ENCODE assay signal across 21 cellular contexts in genomic region chr17:17892009-17892408, GRCh38. TPM values are rescaled to one million over a fixed set of nuclear protein-coding genes. Genes with fewer than 3 reads are reported as not detected.
DNase-seq lines count a peak whose midpoint lies in the region; ATAC-seq and TF ChIP-seq lines count a peak whose summit lies in the region.
"Had no signal": no experiment of that assay in that cellular context is flagged by ENCODE, and none has a peak within 500 bp of the region (broad histone marks: within the 10 kb centered on the region; RNA-seq: fewer than 3 reads in every experiment).

No MANE protein-coding gene starts in this region.

- H3K27me3 ChIP-seq in endodermal cell (ENCODE audit: control insufficient read depth, insufficient read depth, low read length, poor library complexity, severe bottlenecking), result no peaks in the 10 kb centered on the region
- H3K27me3 ChIP-seq: esophagus squamous epithelium, left lung, right atrium auricular region, testis had no signal

- TF ChIP-seq CTCF in endodermal cell (conservative IDR thresholded peaks at IDR 0.05) (no peak), GM13976 (IDR thresholded peaks at IDR 0.05; ENCODE audit: borderline replicate concordance, control extremely low read depth, extremely low read depth, insufficient read depth, missing control alignments) (no peak)

- no peak for ATAC-seq in natural killer cell treated with Interleukin-12 subunit alpha and Interleukin-12 subunit beta and Interleukin-15 and Interleukin-18, amount 100 ng/mL, for 72 hours

- peak overlapping the region; percentile 31 for H3K27ac Mint-ChIP-seq in activated T-cell treated with anti-CD3 and anti-CD28 coated beads, Interleukin-2, amount 50 U/mL, for 24 hours
- no peak overlapping the region for H3K27ac Mint-ChIP-seq in endodermal cell
- H3K27ac Mint-ChIP-seq in natural killer cell treated with Interleukin-12 subunit alpha and Interleukin-12 subunit beta and Interleukin-15 and Interleukin-18, amount 100 ng/mL, for 72 hours, result no peak overlapping the region
- H3K27ac Mint-ChIP-seq: activated CD4-positive, alpha-beta T cell treated with anti-CD3 and anti-CD28 coated beads, Interleukin-2, amount 10 ng/mL, durations not matched to agents 24 days and 14 days had no signal

- H3K36me3 ChIP-seq in endodermal cell (ENCODE audit: control insufficient read depth, insufficient read depth, low read length), result peaks cover 25% of the 10 kb centered on the region

- no peaks in the 10 kb centered on the region for H3K9me3 Mint-ChIP-seq in activated T-cell treated with anti-CD3 and anti-CD28 coated beads, Interleukin-2, amount 50 U/mL, for 24 hours
- H3K9me3 Mint-ChIP-seq in endodermal cell, result no peaks in the 10 kb centered on the region
- no peaks in the 10 kb centered on the region for H3K9me3 Mint-ChIP-seq in natural killer cell treated with Interleukin-12 subunit alpha and Interleukin-12 subunit beta and Interleukin-15 and Interleukin-18, amount 100 ng/mL, for 72 hours
- H3K9me3 Mint-ChIP-seq: activated CD4-positive, alpha-beta T cell treated with anti-CD3 and anti-CD28 coated beads, Interleukin-2, amount 10 ng/mL, durations not matched to agents 24 days and 14 days had no signal

- 68 to 81% methylated on average over 3 to 6 of the region's 6 CpGs for WGBS in endodermal cell (ENCODE audit: insufficient coverage in 1 of 2, insufficient read length in 1 of 2), 2 experiments

- peaks cover 4% of the 10 kb centered on the region for H3K4me1 ChIP-seq in endodermal cell (ENCODE audit: control insufficient read depth, insufficient read depth, low read length)

- in situ Hi-C loops in GM13976 (cut with MboI; ENCODE audit: low sequenced_read_pairs, unreplicated experiment), result no loop called here

- no peaks in the 10 kb centered on the region for H3K9me3 ChIP-seq in endodermal cell (ENCODE audit: control insufficient read depth, low read length)
- H3K9me3 ChIP-seq: esophagus squamous epithelium, left lung, right atrium auricular region, testis had no signal

- no peak overlapping the region for H3K4me3 Mint-ChIP-seq in activated T-cell treated with anti-CD3 and anti-CD28 coated beads, Interleukin-2, amount 50 U/mL, for 24 hours
- H3K4me3 Mint-ChIP-seq in endodermal cell, result no peak overlapping the region
- H3K4me3 Mint-ChIP-seq in natural killer cell treated with Interleukin-12 subunit alpha and Interleukin-12 subunit beta and Interleukin-15 and Interleukin-18, amount 100 ng/mL, for 72 hours, result no peak overlapping the region
- H3K4me3 Mint-ChIP-seq: activated CD4-positive, alpha-beta T cell treated with anti-CD3 and anti-CD28 coated beads, Interleukin-2, amount 10 ng/mL, durations not matched to agents 24 days and 14 days had no signal

- H3K27me3 Mint-ChIP-seq in activated T-cell treated with anti-CD3 and anti-CD28 coated beads, Interleukin-2, amount 50 U/mL, for 24 hours, result no peaks in the 10 kb centered on the region
- no peaks in the 10 kb centered on the region for H3K27me3 Mint-ChIP-seq in endodermal cell (ENCODE audit: insufficient read depth)
- no peaks in the 10 kb centered on the region for H3K27me3 Mint-ChIP-seq in natural killer cell treated with Interleukin-12 subunit alpha and Interleukin-12 subunit beta and Interleukin-15 and Interleukin-18, amount 100 ng/mL, for 72 hours
- H3K27me3 Mint-ChIP-seq: activated CD4-positive, alpha-beta T cell treated with anti-CD3 and anti-CD28 coated beads, Interleukin-2, amount 10 ng/mL, durations not matched to agents 24 days and 14 days had no signal

- no peak overlapping the region for H3K4me3 ChIP-seq in endodermal cell (ENCODE audit: low read length)
- H3K4me3 ChIP-seq: esophagus squamous epithelium, left lung, right atrium auricular region, testis had no signal

- H3K4me1 Mint-ChIP-seq in activated T-cell treated with anti-CD3 and anti-CD28 coated beads, Interleukin-2, amount 50 U/mL, for 24 hours (ENCODE audit: low read depth), result peaks cover 5% of the 10 kb centered on the region
- peaks cover 18% of the 10 kb centered on the region for H3K4me1 Mint-ChIP-seq in endodermal cell
- H3K4me1 Mint-ChIP-seq in natural killer cell treated with Interleukin-12 subunit alpha and Interleukin-12 subunit beta and Interleukin-15 and Interleukin-18, amount 100 ng/mL, for 72 hours (ENCODE audit: low read depth in 2 of 2), result peaks cover 0 to 4% of the 10 kb centered on the region in 2 donors

- H3K36me3 Mint-ChIP-seq in activated T-cell treated with anti-CD3 and anti-CD28 coated beads, Interleukin-2, amount 50 U/mL, for 24 hours (ENCODE audit: low read depth), result peaks cover 18% of the 10 kb centered on the region
- peaks cover 8% of the 10 kb centered on the region for H3K36me3 Mint-ChIP-seq in endodermal cell (ENCODE audit: low read depth)
- no peaks in the 10 kb centered on the region for H3K36me3 Mint-ChIP-seq in natural killer cell treated with Interleukin-12 subunit alpha and Interleukin-12 subunit beta and Interleukin-15 and Interleukin-18, amount 100 ng/mL, for 72 hours

- no peak overlapping the region for H3K9ac ChIP-seq in endodermal cell (ENCODE audit: extremely low read depth, low read length, poor library complexity, severe bottlenecking)

- DNase-seq in activated T-cell treated with anti-CD3 and anti-CD28 coated beads, Interleukin-2, amount 50 U/mL, for 24 hours, result no peak
- DNase-seq in activated T-cell treated with anti-CD3 and anti-CD28 coated beads for 4 hours (no peak), NCI-H2107 treated with DMSO at 0.1 percent for 48 hours (lab: John Stamatoyannopoulos, UW; ENCODE audit: unreplicated experiment) (peak; percentile 56), endodermal cell (peak; percentile 71), NCI-H226 (no peak), NCI-H748 treated with DMSO at 0.1 percent for 48 hours (lab: John Stamatoyannopoulos, UW) (no peak), GM13976 (ENCODE audit: low spot score) (no peak)
- no peak for DNase-seq in natural killer cell treated with Interleukin-12 subunit alpha and Interleukin-12 subunit beta and Interleukin-15 and Interleukin-18, amount 100 ng/mL, for 72 hours (ENCODE audit: low spot score)
- DNase-seq: activated CD4-positive, alpha-beta T cell treated with anti-CD3 and anti-CD28 coated beads, Interleukin-2, amount 10 ng/mL, durations not matched to agents 24 days and 14 days; activated naive CD4-positive, alpha-beta T cell; aorta; effector CD4-positive, alpha-beta T cell; esophagus squamous epithelium; Kasumi-1; left lung; NCI-H1092 treated with DMSO at 0.1 percent for 48 hours; NCI-H446; nucleus accumbens; stimulated activated CD4-positive, alpha-beta T cell treated with anti-CD3 and anti-CD28 coated beads, Interleukin-12 subunit alpha, Interleukin-12 subunit beta, amount 100 ng/mL, for 4 hours; testis had no signal

- no peak overlapping the region for H3K27ac ChIP-seq in endodermal cell (ENCODE audit: low read depth, low read length)
- H3K27ac ChIP-seq: esophagus squamous epithelium, left lung, right atrium auricular region, testis had no signal

RNA-seq across cellular contexts. Expression of gene SREBF1, which starts 55.2 kb away (rescaled TPM):
- total RNA-seq in endodermal cell, result 10 to 100 TPM; 39.0 to 58.2 TPM
- polyA plus RNA-seq in endodermal cell (2013, experiment 1 of 2), result 69.1 TPM
- 66.7 TPM for polyA plus RNA-seq in endodermal cell (2013, experiment 2 of 2)
- 10 to 100 TPM; 55.8 to 73.5 TPM for total RNA-seq in natural killer cell treated with Interleukin-12 subunit alpha and Interleukin-12 subunit beta and Interleukin-15 and Interleukin-18, amount 100 ng/mL, for 72 hours

Comparison
In these comparisons a context has a peak if more than half of its experiments do, and no peak if none do; other contexts are left out.
1. DNase-seq: peak in NCI-H2107 treated with DMSO at 0.1 percent for 48 hours (single experiment) and endodermal cell (single experiment); none in activated T-cell treated with anti-CD3 and anti-CD28 coated beads, Interleukin-2, amount 50 U/mL, for 24 hours (single experiment), activated T-cell treated with anti-CD3 and anti-CD28 coated beads for 4 hours (single experiment), NCI-H226 (single experiment), NCI-H748 treated with DMSO at 0.1 percent for 48 hours (single experiment), natural killer cell treated with Interleukin-12 subunit alpha and Interleukin-12 subunit beta and Interleukin-15 and Interleukin-18, amount 100 ng/mL, for 72 hours (single experiment) and GM13976 (single experiment).